In the genomic region with DNA sequence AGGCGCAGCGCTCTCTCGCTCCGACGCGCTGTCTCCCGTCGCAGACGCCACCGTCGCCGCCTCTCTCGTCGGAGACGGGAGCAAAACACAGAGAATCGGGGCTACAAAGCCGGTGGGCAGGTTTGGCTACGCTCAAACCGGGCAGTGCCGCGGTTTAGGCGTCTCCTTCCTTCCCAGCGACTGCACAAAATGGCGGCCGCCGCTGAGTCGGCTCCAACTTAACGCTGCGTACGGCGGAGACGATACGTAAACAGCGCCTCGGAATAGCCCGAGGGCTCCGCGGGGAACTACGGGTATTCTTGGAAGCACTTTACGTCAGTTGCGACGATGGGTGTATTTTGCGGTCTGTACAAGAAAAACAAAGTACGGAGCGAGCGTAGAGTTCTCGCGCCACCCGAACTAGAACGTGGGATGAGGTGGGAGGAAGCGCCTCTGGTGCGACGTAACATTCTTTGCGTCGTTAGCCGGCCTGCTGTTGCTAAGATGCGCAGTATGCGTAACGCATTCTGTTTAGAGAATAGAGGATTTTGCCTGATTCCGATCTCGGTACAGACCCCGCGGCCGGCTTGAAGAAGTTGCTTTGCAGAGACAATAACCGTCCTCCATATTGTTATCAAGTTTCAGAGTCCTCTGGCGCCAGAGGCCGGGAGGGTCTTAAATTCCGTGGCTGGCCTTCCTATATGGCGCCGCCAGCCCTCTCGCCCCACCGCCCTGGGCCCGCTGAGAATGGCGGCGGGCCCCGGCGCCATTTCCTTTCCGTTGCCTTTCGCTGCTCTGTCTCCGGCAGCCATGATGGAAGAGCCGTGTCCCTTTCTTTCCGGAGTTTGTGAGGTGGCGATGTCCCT, we compare ENCODE assay signal across 8 cellular contexts. TPM values are rescaled to one million over a fixed set of nuclear protein-coding genes. Genes with fewer than 3 reads are reported as not detected.
DNase-seq lines count a peak whose midpoint lies in the region; ATAC-seq and TF ChIP-seq lines count a peak whose summit lies in the region.

A gene (minus strand): TSS at position 194 of the 845 bp plus-strand sequence.

- WGBS in ovary, 3 donors, result 0 to 1% (median 1%) methylated on average over 83 of the region's 83 CpGs
- 1% methylated on average over 36 to 78 of the region's 83 CpGs for WGBS in thyroid gland, 2 donors

- no peaks in the 10 kb centered on the region for H3K27me3 ChIP-seq in ovary
- no peaks in the 10 kb centered on the region for H3K27me3 ChIP-seq in thyroid gland

- ATAC-seq in HG02759 (IDR thresholded peaks at IDR 0.05; ENCODE audit: unreplicated experiment) (peak; percentile 80), Right ventricle myocardium inferior (peak; percentile 89)

- H3K4me3 ChIP-seq in GM12864 (ENCODE audit: low read depth, low read length), result peak within 1 kb of the TSS; percentile 83
- H3K4me3 ChIP-seq in ovary, result peak within 1 kb of the TSS; percentile 67
- peak within 1 kb of the TSS; percentile 81 to 99 (median 97) for H3K4me3 ChIP-seq in thyroid gland (replicated peaks in 1 of 3)

- intact Hi-C loops in Right ventricle myocardium inferior (cut with DNase I) (loop anchor here (1.0 to 5.0 kb wide), 3 partner anchors 64 to 449 kb away; a partner anchor contains a TSS), ovary (cut with DNase I) (loop anchor here in 1 of 4 donors (10.0 kb wide), 2 partner anchors 58 to 192 kb away; a partner anchor contains a TSS), thyroid gland (cut with DNase I) (no loop called here)

- H3K27ac ChIP-seq in ovary (peak within 1 kb of the TSS; percentile 99 to 100), thyroid gland (peak within 1 kb of the TSS; percentile 100)

- H3K4me1 ChIP-seq in ovary (ENCODE audit: insufficient read depth) (peaks cover 3% of the 10 kb centered on the region), thyroid gland (peaks cover 40 to 56% of the 10 kb centered on the region in 2 donors)

- peak; percentile 85 for TF ChIP-seq POLR2A in ovary (IDR thresholded peaks at IDR 0.05)
- TF ChIP-seq POLR2A in thyroid gland (IDR thresholded peaks at IDR 0.05), result peak; percentile 54 to 89

- DNase-seq in GM12864 (ENCODE audit: low read depth), result peak; percentile 94
- peak; percentile 91 to 97 (median 93) for DNase-seq in NCI-H1417 (lab: John Stamatoyannopoulos, UW)
- DNase-seq in SW 1271 (lab: John Stamatoyannopoulos, UW), result peak; percentile 73 to 90
- DNase-seq in activated naive CD8-positive, alpha-beta T cell treated with anti-CD3 and anti-CD28 coated beads, Interleukin-2, amount 50 U/mL, for 16 hours (ENCODE audit: low read depth, low spot score), result peak; percentile 86
- DNase-seq in Right ventricle myocardium inferior (ENCODE audit: missing footprints), result peak; percentile 96
- peak; percentile 91 to 96 (median 94) for DNase-seq in ovary
- DNase-seq in thyroid gland, result peak; percentile 94 to 95

- H3K9me3 ChIP-seq in ovary, result no peaks in the 10 kb centered on the region
- H3K9me3 ChIP-seq in thyroid gland, result no peaks in the 10 kb centered on the region

- TF ChIP-seq CTCF in GM12864 (IDR thresholded peaks at IDR 0.05; ENCODE audit: low read depth, low read length, missing control alignments) (no peak), ovary (IDR thresholded peaks at IDR 0.05) (peak in 2 of 3 donors; percentile 30 to 47), thyroid gland (IDR thresholded peaks at IDR 0.05) (no peak)

- H3K36me3 ChIP-seq in ovary, result no peaks in the 10 kb centered on the region
- H3K36me3 ChIP-seq in thyroid gland, result no peaks in the 10 kb centered on the region

- TF ChIP-seq EP300 in ovary (IDR thresholded peaks at IDR 0.05), result peak; percentile 24

RNA-seq across cellular contexts. Expression of the gene that starts here (rescaled TPM):
- 195 TPM for total RNA-seq in Right ventricle myocardium inferior
- 100 to 1,000 TPM; 435 to 602 (median 515) TPM for total RNA-seq in ovary
- polyA plus RNA-seq in ovary, result 100 to 1,000 TPM; 215 to 412 TPM
- 1,000 to 10,000 TPM in 1 of 4 donors, 100 to 1,000 TPM in 3; 594 to 1,014 (median 833) TPM for total RNA-seq in thyroid gland

Comparison
In these comparisons a context has a peak if more than half of its experiments do, and no peak if none do; other contexts are left out.
1. Peak in every context shown above with its lines: DNase-seq, ATAC-seq, H3K4me3 ChIP-seq and H3K27ac ChIP-seq.
2. CTCF ChIP-seq: peak in ovary (2 of 3); none in GM12864 (single experiment) and thyroid gland (0 of 6).